9 cellular contexts compared by ENCODE assay signal in the genomic region with DNA sequence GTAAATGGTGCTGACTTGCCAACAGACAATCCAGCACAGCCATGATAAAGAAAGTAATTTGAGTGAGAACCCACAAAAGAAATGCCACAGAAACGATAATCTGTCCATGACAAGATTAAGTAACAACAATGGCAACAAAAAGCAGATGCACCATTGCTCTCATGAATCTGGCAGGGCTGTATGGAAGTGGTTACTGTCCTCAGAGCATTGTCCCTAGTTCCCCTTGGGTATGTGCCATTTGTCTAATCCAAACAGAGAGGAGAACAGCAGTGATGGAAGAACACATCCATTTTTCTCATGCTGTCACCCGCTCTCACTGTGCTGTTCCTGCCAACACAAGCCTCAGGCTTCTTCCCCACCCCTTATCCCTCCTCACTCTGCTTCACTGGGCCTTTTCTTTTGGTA.
DNase-seq lines count a peak whose midpoint lies in the region; ATAC-seq and TF ChIP-seq lines count a peak whose summit lies in the region.
"Had no signal": no experiment of that assay in that cellular context is flagged by ENCODE, and none has a peak within 500 bp of the region (broad histone marks: within the 10 kb centered on the region; RNA-seq: fewer than 3 reads in every experiment).

No MANE protein-coding gene starts in this region.

- H3K9me3 ChIP-seq in body of pancreas (no peaks in the 10 kb centered on the region), lower lobe of right lung (no peaks in the 10 kb centered on the region), ascending aorta (no peaks in the 10 kb centered on the region), tibial artery (no peaks in the 10 kb centered on the region)

- ATAC-seq in body of pancreas (peak; percentile 24), lower lobe of right lung (peak; percentile 59 to 70), GM21825 (IDR thresholded peaks at IDR 0.05; ENCODE audit: unreplicated experiment) (no peak)

- H3K27me3 ChIP-seq in body of pancreas, result no peaks in the 10 kb centered on the region
- no peaks in the 10 kb centered on the region for H3K27me3 ChIP-seq in lower lobe of right lung (ENCODE audit: low read depth)
- H3K27me3 ChIP-seq in ascending aorta, result no peaks in the 10 kb centered on the region
- H3K27me3 ChIP-seq in tibial artery, result no peaks in the 10 kb centered on the region

- no peak overlapping the region for H3K4me3 ChIP-seq in body of pancreas
- no peak overlapping the region for H3K4me3 ChIP-seq in lower lobe of right lung
- H3K4me3 ChIP-seq in ascending aorta, result no peak overlapping the region
- no peak overlapping the region for H3K4me3 ChIP-seq in tibial artery

- TF ChIP-seq POLR2A in body of pancreas (IDR thresholded peaks at IDR 0.05), result no peak

- H3K4me1 ChIP-seq in body of pancreas, result peaks cover 14% of the 10 kb centered on the region
- H3K4me1 ChIP-seq in lower lobe of right lung, result peaks cover 28% of the 10 kb centered on the region
- peaks cover 0 to 18% of the 10 kb centered on the region in 2 donors for H3K4me1 ChIP-seq in ascending aorta
- H3K4me1 ChIP-seq in tibial artery, result peaks cover 8 to 31% (median 15%) of the 10 kb centered on the region in 4 donors

- TF ChIP-seq CTCF in body of pancreas (IDR thresholded peaks at IDR 0.05), result no peak
- TF ChIP-seq CTCF in lower lobe of right lung (IDR thresholded peaks at IDR 0.05), result no peak
- no peak for TF ChIP-seq CTCF in ascending aorta (IDR thresholded peaks at IDR 0.05)
- TF ChIP-seq CTCF in tibial artery (IDR thresholded peaks at IDR 0.05), result no peak

- intact Hi-C loops in body of pancreas (cut with DNase I), result no loop called here
- intact Hi-C loops in lower lobe of right lung (cut with DNase I), result no loop called here
- intact Hi-C loops in ascending aorta (cut with DNase I), result no loop called here
- intact Hi-C loops in tibial artery (cut with DNase I; ENCODE audit: low total_unique reads), result no loop called here

- H3K36me3 ChIP-seq in body of pancreas (replicated peaks in 1 of 2; ENCODE audit: insufficient read depth in 1 of 2, low read depth in 2 of 2) (no peaks in the 10 kb centered on the region), lower lobe of right lung (peaks cover 6% of the 10 kb centered on the region), ascending aorta (peaks cover 3 to 8% of the 10 kb centered on the region in 2 donors), tibial artery (peaks cover 0 to 13% (median 3%) of the 10 kb centered on the region in 3 donors)

- 35 to 45% methylated on average over 2 of the region's 2 CpGs for WGBS in body of pancreas, 2 donors

- peak; percentile 12 to 16 for DNase-seq in AML-193 (lab: John Stamatoyannopoulos, UW)
- DNase-seq in NCI-H1694 (lab: John Stamatoyannopoulos, UW), result peak; percentile 76
- DNase-seq in body of pancreas, result peak in 1 of 4 donors; percentile 26
- DNase-seq in lower lobe of right lung, result no peak
- no peak for DNase-seq in ascending aorta (ENCODE audit: low spot score in 2 of 2)
- no peak for DNase-seq in RPMI8226
- no peak for DNase-seq in tibial artery
- DNase-seq: activated CD4-positive, alpha-beta T cell treated with anti-CD3 and anti-CD28 coated beads for 48 hours had no signal

- no peak overlapping the region for H3K27ac ChIP-seq in body of pancreas
- H3K27ac ChIP-seq in lower lobe of right lung, result no peak overlapping the region
- H3K27ac ChIP-seq in ascending aorta, result no peak overlapping the region
- H3K27ac ChIP-seq in tibial artery, result peak overlapping the region in 1 of 2 donors; percentile 23

Comparison
In these comparisons a context has a peak if more than half of its experiments do, and no peak if none do; other contexts are left out.
1. DNase-seq: peak in AML-193 (2 of 2) and NCI-H1694 (single experiment); none in lower lobe of right lung (single experiment), ascending aorta (0 of 2), RPMI8226 (single experiment) and tibial artery (0 of 2).